Comparison of ENCODE assay signal across 8 cellular contexts in genomic region chr1:109773203-109773899, GRCh38. TPM values are rescaled to one million over a fixed set of nuclear protein-coding genes. Genes with fewer than 3 reads are reported as not detected.
DNase-seq lines count a peak whose midpoint lies in the region; ATAC-seq lines count a peak whose summit lies in the region.

No MANE protein-coding gene starts in this region.

- DNase-seq in SHP77 (lab: John Stamatoyannopoulos, UW) = peak; percentile 79 to 89
- no peak for DNase-seq in SHP77 treated with DMSO at 0.1 percent for 48 hours (lab: John Stamatoyannopoulos, UW)
- peak; percentile 75 for DNase-seq in NCI-H226
- peak; percentile 70 for DNase-seq in central memory CD4-positive, alpha-beta T cell
- DNase-seq in left lobe of liver (ENCODE audit: low spot score) = peak; percentile 81
- DNase-seq in stimulated activated CD4-positive, alpha-beta T cell treated with anti-CD3 and anti-CD28 coated beads, Interleukin-4, amount 100 ng/mL, for 24 hours = peak; percentile 75

- ATAC-seq in HG03097 (IDR thresholded peaks at IDR 0.05; ENCODE audit: low FRiP score, unreplicated experiment) (peak; percentile 66), left lobe of liver (peak; percentile 91)
- peak; percentile 89 to 92 for ATAC-seq in activated CD4-positive, CD25-positive, alpha-beta regulatory T cell treated with anti-CD3 and anti-CD28 coated beads, Interleukin-2, amount 50 U/mL, for 24 hours

RNA-seq across cellular contexts. Expression of gene EPS8L3, which starts 9.6 kb away (rescaled TPM):
- 0.15 TPM for total RNA-seq in left lobe of liver

RNA-seq across cellular contexts. Expression of gene GSTM3, which starts 32.5 kb away (rescaled TPM):
- total RNA-seq in left lobe of liver = 3.0 TPM
